In genomic region chr7:27723086-27723485, GRCh38 we compare ENCODE assay signal across 11 cellular contexts. TPM values are rescaled to one million over a fixed set of nuclear protein-coding genes. Genes with fewer than 3 reads are reported as not detected.
DNase-seq lines count a peak whose midpoint lies in the region; ATAC-seq and TF ChIP-seq lines count a peak whose summit lies in the region.
"Had no signal": no experiment of that assay in that cellular context is flagged by ENCODE, and none has a peak within 500 bp of the region (broad histone marks: within the 10 kb centered on the region; RNA-seq: fewer than 3 reads in every experiment).

No MANE protein-coding gene starts in this region.

- TF ChIP-seq POLR2A in gastrocnemius medialis (IDR thresholded peaks at IDR 0.05): no peak

- H3K27ac Mint-ChIP-seq in endothelial cell (ENCODE audit: unreplicated experiment): no peak overlapping the region

- in situ Hi-C loops in gastrocnemius medialis (cut with MboI; ENCODE audit: low sequenced_read_pairs in 4 of 4): no loop called here

- DNase-seq in NCI-H2107 treated with DMSO at 0.1 percent for 48 hours (lab: John Stamatoyannopoulos, UW; ENCODE audit: unreplicated experiment) (peak; percentile 29), NCI-H2107 (lab: John Stamatoyannopoulos, UW) (no peak), NCI-H460 (ENCODE audit: extremely low read depth, low read depth) (peak; percentile 53), endothelial cell (ENCODE audit: low spot score) (peak; percentile 5), gastrocnemius medialis (peak; percentile 12 to 19), cerebellum (ENCODE audit: low spot score) (no peak)
- DNase-seq: central memory CD4-positive, alpha-beta T cell had no signal

- no peaks in the 10 kb centered on the region for H3K27me3 ChIP-seq in gastrocnemius medialis
- H3K27me3 ChIP-seq: BLaER1 had no signal

- H3K4me3 Mint-ChIP-seq in endothelial cell (ENCODE audit: unreplicated experiment): no peak overlapping the region

- H3K36me3 ChIP-seq in gastrocnemius medialis: no peaks in the 10 kb centered on the region
- H3K36me3 ChIP-seq: BLaER1 had no signal

- no peak overlapping the region for H3K27ac ChIP-seq in gastrocnemius medialis
- H3K27ac ChIP-seq: BLaER1 had no signal

- H3K4me3 ChIP-seq in gastrocnemius medialis: no peak overlapping the region
- H3K4me3 ChIP-seq: BLaER1, lung had no signal

- ATAC-seq in gastrocnemius medialis: peak; percentile 49 to 79
- no peak for ATAC-seq in GM21723 (IDR thresholded peaks at IDR 0.05; ENCODE audit: unreplicated experiment)
- ATAC-seq in HG03135 (IDR thresholded peaks at IDR 0.05; ENCODE audit: unreplicated experiment): no peak

- no peaks in the 10 kb centered on the region for H3K36me3 Mint-ChIP-seq in endothelial cell (ENCODE audit: low read depth, unreplicated experiment)

- intact Hi-C loops in gastrocnemius medialis (cut with DNase I; ENCODE audit: low total_unique reads): no loop called here

- H3K27me3 Mint-ChIP-seq in endothelial cell (ENCODE audit: unreplicated experiment): peaks cover 3% of the 10 kb centered on the region

- H3K9me3 ChIP-seq in gastrocnemius medialis: no peaks in the 10 kb centered on the region
- H3K9me3 ChIP-seq: BLaER1 had no signal

- no peaks in the 10 kb centered on the region for H3K4me1 ChIP-seq in gastrocnemius medialis

- no peaks in the 10 kb centered on the region for H3K4me1 Mint-ChIP-seq in endothelial cell (ENCODE audit: unreplicated experiment)

- no peak for TF ChIP-seq CTCF in endothelial cell (IDR thresholded peaks at IDR 0.05; ENCODE audit: unreplicated experiment)
- TF ChIP-seq CTCF in gastrocnemius medialis (IDR thresholded peaks at IDR 0.05 in 4 of 5, conservative IDR thresholded peaks at IDR 0.05 in 1 of 5): peak in 1 of 5 experiments; percentile 28

- no peaks in the 10 kb centered on the region for H3K9me3 Mint-ChIP-seq in endothelial cell (ENCODE audit: unreplicated experiment)

RNA-seq across cellular contexts. Expression of gene TAX1BP1, which starts 16.9 kb away (rescaled TPM):
- total RNA-seq in NCI-H460 (2014; rRNA removed; shearing (Covaris generic)): 109 and 130 TPM in 2 replicates
- polyA plus RNA-seq in NCI-H460 (2014; cell fraction: nucleus; rRNA removed): 45.3 and 52.8 TPM in 2 replicates
- total RNA-seq in endothelial cell (ENCODE audit: unreplicated experiment) (124 TPM), gastrocnemius medialis (100 to 1,000 TPM; 110 to 136 (median 113) TPM), cerebellum (65.3 TPM)

Comparison
In these comparisons a context has a peak if more than half of its experiments do, and no peak if none do; other contexts are left out.
1. DNase-seq: peak in NCI-H2107 treated with DMSO at 0.1 percent for 48 hours (single experiment), NCI-H460 (single experiment), endothelial cell (single experiment) and gastrocnemius medialis (2 of 2); none in NCI-H2107 (single experiment) and cerebellum (single experiment).
2. ATAC-seq: peak in gastrocnemius medialis (2 of 2); none in GM21723 (single experiment) and HG03135 (single experiment).